1 cellular context compared by ENCODE assay signal in the genomic region with DNA sequence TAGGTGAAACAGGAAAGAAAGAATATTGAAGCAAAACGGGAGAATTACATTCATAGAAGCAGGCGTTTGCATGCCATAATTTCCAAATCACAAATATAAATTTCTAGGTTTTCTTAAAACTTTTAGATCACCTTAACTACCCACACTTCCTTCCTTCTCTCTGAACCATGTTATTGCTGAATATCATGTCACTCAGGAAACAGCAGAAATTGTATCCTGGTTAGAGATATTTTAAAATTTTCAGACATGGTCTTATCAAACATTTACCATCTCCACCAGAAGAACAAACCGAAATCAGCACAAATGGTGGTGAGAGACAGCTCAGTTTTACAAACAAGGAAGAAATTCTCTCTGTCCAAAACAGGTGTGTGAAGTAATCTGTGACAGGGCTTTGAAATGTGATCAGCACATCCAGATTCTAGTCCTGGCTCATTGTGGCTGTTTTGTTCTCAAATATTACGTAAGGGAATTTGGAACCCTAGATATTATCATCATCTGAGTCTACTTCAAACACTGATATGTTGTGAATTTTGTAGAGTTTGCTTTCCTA.
TF ChIP-seq lines count a peak whose summit lies in the region.

No MANE protein-coding gene starts in this region.

TF ChIP-seq in K562, 482 proteins besides CTCF, POLR2A, EP300 and RAD21:
- peak; percentile 3 for TF ChIP-seq MEIS2 (IDR thresholded peaks at IDR 0.05; ENCODE audit: partially characterized antibody)
- no peak for TF ChIP-seq TAF15 (IDR thresholded peaks at IDR 0.05; ENCODE audit: low read depth, low read length)
- no peak for TF ChIP-seq NCOA4 (IDR thresholded peaks at IDR 0.05; ENCODE audit: partially characterized antibody)
- TF ChIP-seq HDAC8 (tag; IDR thresholded peaks at IDR 0.05), result no peak
